In the genomic region with DNA sequence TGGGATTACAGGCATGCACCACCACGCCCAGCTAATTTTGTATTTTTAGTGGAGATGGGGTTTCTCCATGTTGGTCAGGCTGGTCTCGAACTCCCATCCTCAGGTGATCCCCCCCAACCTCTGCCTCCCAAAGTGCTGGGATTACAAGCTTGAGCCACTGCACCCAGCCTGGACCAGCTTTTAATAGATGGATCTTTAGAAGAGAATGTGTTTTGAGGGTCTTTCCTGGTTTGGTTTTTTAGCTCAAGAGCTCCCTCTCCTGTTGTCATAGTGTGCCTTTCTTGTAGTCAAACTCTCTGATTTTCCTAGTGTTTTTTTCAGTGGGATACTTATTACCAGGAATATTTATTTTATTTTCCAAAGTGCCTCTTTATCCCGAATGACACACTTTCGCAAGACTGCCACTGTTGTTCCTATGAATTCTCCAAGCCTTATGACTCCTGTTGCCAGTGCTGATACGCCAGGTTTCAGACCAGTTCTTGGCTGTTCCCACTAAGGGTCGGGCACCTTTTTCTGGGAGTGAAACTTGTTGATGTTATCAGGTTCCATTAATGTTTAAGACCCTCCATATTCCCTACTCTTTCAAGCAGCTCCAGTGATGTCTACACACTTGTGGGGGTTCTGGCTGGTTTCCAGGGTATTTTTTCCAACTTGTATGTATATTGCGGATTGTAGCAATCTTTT, we compare ENCODE assay signal across 9 cellular contexts. TPM values are rescaled to one million over a fixed set of nuclear protein-coding genes. Genes with fewer than 3 reads are reported as not detected.
DNase-seq lines count a peak whose midpoint lies in the region; ATAC-seq and TF ChIP-seq lines count a peak whose summit lies in the region.
"Had no signal": no experiment of that assay in that cellular context is flagged by ENCODE, and none has a peak within 500 bp of the region (broad histone marks: within the 10 kb centered on the region; RNA-seq: fewer than 3 reads in every experiment).

No MANE protein-coding gene starts in this region.

- WGBS in spleen, 5 donors: 77 to 80% (median 78%) methylated on average over 7 of the region's 7 CpGs

- no peaks in the 10 kb centered on the region for H3K4me1 ChIP-seq in spleen

- H3K27ac ChIP-seq in spleen: no peak overlapping the region
- H3K27ac ChIP-seq: SJSA1 had no signal

- ATAC-seq in GM19455 (IDR thresholded peaks at IDR 0.05; ENCODE audit: unreplicated experiment): no peak
- ATAC-seq in GM18520 (IDR thresholded peaks at IDR 0.05; ENCODE audit: unreplicated experiment): no peak

- no peak for TF ChIP-seq POLR2A in spleen (IDR thresholded peaks at IDR 0.05)

- no peak overlapping the region for H3K4me3 ChIP-seq in spleen
- H3K4me3 ChIP-seq: SJSA1 had no signal

- H3K36me3 ChIP-seq in spleen: no peaks in the 10 kb centered on the region
- H3K36me3 ChIP-seq: SJSA1 had no signal

- DNase-seq in DMS153 (lab: John Stamatoyannopoulos, UW) (peak; percentile 13), HuH-7.5 (ENCODE audit: low spot score) (peak; percentile 35), SK-MEL-5 (ENCODE audit: low read depth, low spot score) (peak; percentile 64), germinal center (ENCODE audit: low spot score) (peak; percentile 36), spleen (no peak), NCI-H2081 treated with DMSO at 0.1 percent for 48 hours (lab: John Stamatoyannopoulos, UW) (no peak)

- H3K27me3 ChIP-seq in spleen (replicated peaks in 1 of 7): no peaks in the 10 kb centered on the region
- H3K27me3 ChIP-seq: SJSA1 had no signal

- H3K9me3 ChIP-seq in spleen: no peaks in the 10 kb centered on the region
- H3K9me3 ChIP-seq: SJSA1 had no signal

- intact Hi-C loops in spleen (cut with DNase I; ENCODE audit: low total_unique reads): no loop called here

- in situ Hi-C loops in SK-MEL-5 (cut with HindIII; ENCODE audit: low pct_unique_long_range_greater_than_20kb, low sequenced_read_pairs): no loop called here

- peak in 8 of 11 experiments; percentile 25 to 59 (median 42) for TF ChIP-seq CTCF in spleen (IDR thresholded peaks at IDR 0.05 in 8 of 11, conservative IDR thresholded peaks at IDR 0.05 in 3 of 11)

RNA-seq across cellular contexts. Expression of a gene that starts 31.5 kb away (rescaled TPM):
- total RNA-seq in SK-MEL-5 (2014; rRNA removed; shearing (Covaris generic)): 48.5 and 53.5 TPM in 2 replicates
- polyA plus RNA-seq in SK-MEL-5 (2015; cell fraction: cytosol; rRNA removed): 33.8 and 46.0 TPM in 2 replicates
- 26.3 and 36.6 TPM in 2 replicates for polyA plus RNA-seq in SK-MEL-5 (2015; cell fraction: nucleus; rRNA removed)
- 100 to 1,000 TPM in 1 of 7 donors, 10 to 100 TPM in 6; 59.5 to 102 (median 64.3) TPM for total RNA-seq in spleen
- polyA plus RNA-seq in spleen: 10 to 100 TPM; 15.3 to 45.1 (median 22.7) TPM

Comparison
In these comparisons a context has a peak if more than half of its experiments do, and no peak if none do; other contexts are left out.
1. DNase-seq: peak in DMS153 (single experiment), HuH-7.5 (single experiment), SK-MEL-5 (single experiment) and germinal center (single experiment); none in spleen (single experiment) and NCI-H2081 treated with DMSO at 0.1 percent for 48 hours (single experiment).